Comparison of ENCODE assay signal across 11 cellular contexts in the genomic region with DNA sequence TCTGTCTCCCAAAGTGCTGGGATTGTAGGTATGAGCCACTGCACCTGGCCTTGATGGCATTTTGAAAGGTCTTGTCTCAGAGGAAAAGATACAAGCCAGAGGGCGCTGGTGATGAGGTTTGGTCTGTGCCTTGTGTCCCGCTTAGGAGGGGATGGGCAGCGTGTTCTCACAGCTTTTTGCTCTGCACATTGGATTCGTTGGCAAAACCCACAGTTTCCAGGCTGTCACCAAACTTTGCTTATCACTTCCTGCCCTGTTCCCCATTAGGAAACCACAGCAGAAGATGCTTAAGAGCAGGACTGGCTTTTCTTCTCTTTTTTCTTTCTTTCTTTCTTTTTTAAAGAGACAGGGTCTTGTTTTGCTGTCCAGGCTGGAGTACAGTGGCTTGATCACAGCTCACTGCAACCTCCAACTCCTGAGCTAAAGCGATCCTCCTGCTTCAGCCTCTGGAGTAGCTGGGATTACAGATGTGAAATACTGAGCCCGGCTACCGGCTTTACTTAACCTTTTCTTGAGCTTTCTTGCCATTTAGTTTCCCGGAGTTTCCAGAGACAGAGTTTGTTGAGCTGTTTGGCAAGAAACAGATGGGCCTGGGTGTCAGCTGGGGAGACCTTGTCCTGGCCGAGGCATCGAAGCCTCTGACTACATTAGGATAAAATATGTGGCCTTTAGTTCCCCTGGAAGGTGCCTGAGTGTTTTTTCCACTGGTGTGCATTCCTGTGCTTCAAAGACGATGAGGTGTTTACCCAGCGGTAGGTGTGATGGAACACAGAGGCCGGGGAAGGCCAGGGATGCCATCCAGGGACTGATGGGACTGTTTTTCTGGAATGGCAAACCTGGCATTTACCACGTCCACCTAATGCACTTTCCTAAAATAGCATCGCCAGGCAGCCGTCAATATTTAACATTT.
A peak's percentile ranks its signal among the peaks of the same experiment; 100 is the strongest.
DNase-seq lines count a peak whose midpoint lies in the region; ATAC-seq and TF ChIP-seq lines count a peak whose summit lies in the region.
"Had no signal": no experiment of that assay in that cellular context is flagged by ENCODE, and none has a peak within 500 bp of the region (broad histone marks: within the 10 kb centered on the region; RNA-seq: fewer than 3 reads in every experiment).

No MANE protein-coding gene starts in this region.

- ATAC-seq in memory B cell (ENCODE audit: low read depth) (peak; percentile 39), HG03175 (IDR thresholded peaks at IDR 0.05; ENCODE audit: unreplicated experiment) (no peak), GM21360 (IDR thresholded peaks at IDR 0.05; ENCODE audit: unreplicated experiment) (no peak)
- ATAC-seq: right lobe of liver had no signal

- H3K27me3 Mint-ChIP-seq in CD8-positive, alpha-beta memory T cell: no peaks in the 10 kb centered on the region
- H3K27me3 Mint-ChIP-seq in IgD-negative memory B cell: no peaks in the 10 kb centered on the region
- no peaks in the 10 kb centered on the region for H3K27me3 Mint-ChIP-seq in activated CD4-positive, alpha-beta memory T cell treated with anti-CD3 and anti-CD28 coated beads, Interleukin-2, amount 10 ng/mL, durations not matched to agents 7 days and 5 days
- H3K27me3 Mint-ChIP-seq in memory B cell: no peaks in the 10 kb centered on the region

- DNase-seq in CD8-positive, alpha-beta memory T cell: peak in 2 of 5 donors; percentile 8 to 14
- peak; percentile 61 for DNase-seq in activated CD4-positive, alpha-beta memory T cell treated with anti-CD3 and anti-CD28 coated beads, Interleukin-2, amount 10 ng/mL, durations not matched to agents 7 days and 5 days
- DNase-seq in memory B cell (ENCODE audit: low spot score in 2 of 2): no peak
- no peak for DNase-seq in stimulated activated naive CD4-positive, alpha-beta T cell (lab: John Stamatoyannopoulos, UW)
- no peak for DNase-seq in thyroid gland
- DNase-seq: NCI-H526, right lobe of liver, testis had no signal

- H3K9me3 Mint-ChIP-seq in CD8-positive, alpha-beta memory T cell: no peaks in the 10 kb centered on the region
- H3K9me3 Mint-ChIP-seq in IgD-negative memory B cell (no peaks in the 10 kb centered on the region), memory B cell (no peaks in the 10 kb centered on the region)
- no peaks in the 10 kb centered on the region for H3K9me3 Mint-ChIP-seq in activated CD4-positive, alpha-beta memory T cell treated with anti-CD3 and anti-CD28 coated beads, Interleukin-2, amount 10 ng/mL, durations not matched to agents 7 days and 5 days

- TF ChIP-seq POLR2A in thyroid gland (IDR thresholded peaks at IDR 0.05): no peak

- no peak overlapping the region for H3K27ac ChIP-seq in CD8-positive, alpha-beta memory T cell (ENCODE audit: low read depth, low read length)
- no peak overlapping the region for H3K27ac ChIP-seq in thyroid gland
- H3K27ac ChIP-seq: right lobe of liver, testis had no signal

- H3K4me1 ChIP-seq in CD8-positive, alpha-beta memory T cell (ENCODE audit: insufficient read depth, low read length): peaks cover 16% of the 10 kb centered on the region
- H3K4me1 ChIP-seq in thyroid gland: peaks cover 6 to 9% of the 10 kb centered on the region in 2 donors
- H3K4me1 ChIP-seq: right lobe of liver, testis had no signal

- intact Hi-C loops in thyroid gland (cut with DNase I): no loop called here

- POLR2A ChIA-PET in CD8-positive, alpha-beta memory T cell (lab: Charles Lee): no interaction called here
- POLR2A ChIA-PET in activated CD4-positive, alpha-beta memory T cell treated with anti-CD3 and anti-CD28 coated beads, Interleukin-2, amount 10 ng/mL, durations not matched to agents 7 days and 5 days (lab: Charles Lee): interaction anchor here (0.6 to 1.5 kb wide), 4 partner anchors 8 to 174 kb away, joined by 3 to 4 read pairs (median 3); a partner anchor contains a TSS

- H3K36me3 ChIP-seq in CD8-positive, alpha-beta memory T cell (ENCODE audit: insufficient read depth, low read length): peaks cover 16% of the 10 kb centered on the region
- H3K36me3 ChIP-seq in thyroid gland: peaks cover 8 to 11% of the 10 kb centered on the region in 2 donors

- H3K4me3 Mint-ChIP-seq in CD8-positive, alpha-beta memory T cell: peak overlapping the region in 1 of 7 donors; percentile 19
- H3K4me3 Mint-ChIP-seq in IgD-negative memory B cell (peak overlapping the region in 2 of 4 donors; percentile 17 to 80), memory B cell (no peak overlapping the region)
- H3K4me3 Mint-ChIP-seq in activated CD4-positive, alpha-beta memory T cell treated with anti-CD3 and anti-CD28 coated beads, Interleukin-2, amount 10 ng/mL, durations not matched to agents 7 days and 5 days: no peak overlapping the region

- no peak for TF ChIP-seq CTCF in thyroid gland (IDR thresholded peaks at IDR 0.05)

- CTCF ChIA-PET in CD8-positive, alpha-beta memory T cell (lab: Charles Lee): no interaction called here
- CTCF ChIA-PET in activated CD4-positive, alpha-beta memory T cell treated with anti-CD3 and anti-CD28 coated beads, Interleukin-2, amount 10 ng/mL, durations not matched to agents 7 days and 5 days (lab: Charles Lee): interaction anchor here (0.6 to 2.1 kb wide), 4 partner anchors 10 to 296 kb away, joined by 3 to 6 read pairs (median 4); no protein-coding TSS in a partner anchor

- H3K4me1 Mint-ChIP-seq in CD8-positive, alpha-beta memory T cell: peaks cover 11 to 32% (median 19%) of the 10 kb centered on the region in 3 donors
- peaks cover 12 to 24% (median 17%) of the 10 kb centered on the region in 3 donors for H3K4me1 Mint-ChIP-seq in IgD-negative memory B cell
- peaks cover 39% of the 10 kb centered on the region for H3K4me1 Mint-ChIP-seq in activated CD4-positive, alpha-beta memory T cell treated with anti-CD3 and anti-CD28 coated beads, Interleukin-2, amount 10 ng/mL, durations not matched to agents 7 days and 5 days
- H3K4me1 Mint-ChIP-seq in memory B cell: peaks cover 11% of the 10 kb centered on the region

- peak overlapping the region in 7 of 8 donors; percentile 23 to 93 (median 65) for H3K27ac Mint-ChIP-seq in CD8-positive, alpha-beta memory T cell
- peak overlapping the region in 2 of 3 donors; percentile 53 to 92 for H3K27ac Mint-ChIP-seq in IgD-negative memory B cell
- peak overlapping the region; percentile 54 for H3K27ac Mint-ChIP-seq in activated CD4-positive, alpha-beta memory T cell treated with anti-CD3 and anti-CD28 coated beads, Interleukin-2, amount 10 ng/mL, durations not matched to agents 7 days and 5 days
- H3K27ac Mint-ChIP-seq in memory B cell: no peak overlapping the region

- H3K27me3 ChIP-seq in CD8-positive, alpha-beta memory T cell (ENCODE audit: insufficient read depth, low read length, poor library complexity, severe bottlenecking): no peaks in the 10 kb centered on the region
- H3K27me3 ChIP-seq in thyroid gland: no peaks in the 10 kb centered on the region
- H3K27me3 ChIP-seq: right lobe of liver, testis had no signal

- 86 to 90% methylated on average over 16 of the region's 16 CpGs for WGBS in thyroid gland, 2 donors

- peaks cover 8 to 76% (median 16%) of the 10 kb centered on the region in 3 donors for H3K36me3 Mint-ChIP-seq in CD8-positive, alpha-beta memory T cell
- H3K36me3 Mint-ChIP-seq in IgD-negative memory B cell (peaks cover 10% of the 10 kb centered on the region), memory B cell (peaks cover 36% of the 10 kb centered on the region)
- H3K36me3 Mint-ChIP-seq in activated CD4-positive, alpha-beta memory T cell treated with anti-CD3 and anti-CD28 coated beads, Interleukin-2, amount 10 ng/mL, durations not matched to agents 7 days and 5 days (ENCODE audit: low read depth): peaks cover 41% of the 10 kb centered on the region

- no peaks in the 10 kb centered on the region for H3K9me3 ChIP-seq in CD8-positive, alpha-beta memory T cell (ENCODE audit: low read length)
- H3K9me3 ChIP-seq in thyroid gland: no peaks in the 10 kb centered on the region
- H3K9me3 ChIP-seq: right lobe of liver, testis had no signal

- no peak overlapping the region for H3K4me3 ChIP-seq in CD8-positive, alpha-beta memory T cell (ENCODE audit: low read length)
- H3K4me3 ChIP-seq in thyroid gland (replicated peaks in 1 of 3): no peak overlapping the region
- H3K4me3 ChIP-seq: right lobe of liver, testis had no signal
